In the genomic region with DNA sequence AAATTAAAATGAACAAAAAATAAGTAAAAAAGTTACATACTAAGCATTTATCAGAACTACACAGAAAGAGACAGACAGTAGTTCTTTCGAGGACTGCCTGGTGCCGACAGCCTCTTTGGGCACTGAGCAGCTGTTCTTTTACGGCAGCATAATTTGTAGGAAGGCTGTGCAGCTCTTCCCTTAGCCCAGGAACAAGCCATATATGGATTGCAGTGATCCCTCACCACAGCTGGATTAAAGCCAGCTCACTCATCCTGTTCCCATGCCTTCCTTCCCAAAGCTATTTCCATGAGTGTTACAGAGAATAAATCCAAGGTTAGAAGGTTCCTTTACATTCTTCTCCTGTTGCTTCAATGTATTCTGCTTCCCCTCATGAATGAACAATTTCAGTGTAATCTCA, we compare ENCODE assay signal across 8 cellular contexts.
A peak's percentile ranks its signal among the peaks of the same experiment; 100 is the strongest.
DNase-seq lines count a peak whose midpoint lies in the region; ATAC-seq and TF ChIP-seq lines count a peak whose summit lies in the region.

No MANE protein-coding gene starts in this region.

- TF ChIP-seq CTCF in fibroblast of pulmonary artery (IDR thresholded peaks at IDR 0.05; ENCODE audit: low read length, missing control alignments) (no peak), retinal pigment epithelial cell (conservative IDR thresholded peaks at IDR 0.05; ENCODE audit: low read depth, low read length) (no peak)

- DNase-seq in ELF-1 (ENCODE audit: low read depth, low spot score) (peak; percentile 6), NCI-H69 (lab: John Stamatoyannopoulos, UW) (peak; percentile 95), fibroblast of pulmonary artery (ENCODE audit: low read depth) (peak; percentile 98), retinal pigment epithelial cell (ENCODE audit: low read depth) (peak; percentile 78), NCI-H2196 treated with DMSO at 0.1 percent for 48 hours (lab: John Stamatoyannopoulos, UW; ENCODE audit: unreplicated experiment) (no peak)
- DNase-seq in stimulated activated naive CD8-positive, alpha-beta T cell treated with anti-CD3 and anti-CD28 coated beads, Interleukin-15, Interleukin-2, amounts not matched to agents 100 U/mL and 50 U/mL, for 24 hours = no peak

- no peak for ATAC-seq in GM21526 (IDR thresholded peaks at IDR 0.05; ENCODE audit: low FRiP score, unreplicated experiment)
- no peak for ATAC-seq in stimulated activated naive CD8-positive, alpha-beta T cell treated with anti-CD3 and anti-CD28 coated beads, Interleukin-15, Interleukin-2, amounts not matched to agents 100 U/mL and 50 U/mL, for 24 hours
- no peak for ATAC-seq in HG02763 (IDR thresholded peaks at IDR 0.05; ENCODE audit: unreplicated experiment)

- H3K4me3 ChIP-seq in fibroblast of pulmonary artery (replicated peaks; ENCODE audit: low read depth, low read length) = no peak overlapping the region
- no peak overlapping the region for H3K4me3 ChIP-seq in retinal pigment epithelial cell (ENCODE audit: low read length)

Comparison
In these comparisons a context has a peak if more than half of its experiments do, and no peak if none do; other contexts are left out.
1. DNase-seq: peak in ELF-1 (single experiment), NCI-H69 (single experiment), fibroblast of pulmonary artery (single experiment) and retinal pigment epithelial cell (single experiment); none in NCI-H2196 treated with DMSO at 0.1 percent for 48 hours (single experiment) and stimulated activated naive CD8-positive, alpha-beta T cell treated with anti-CD3 and anti-CD28 coated beads, Interleukin-15, Interleukin-2, amounts not matched to agents 100 U/mL and 50 U/mL, for 24 hours (single experiment).